ENCODE assay signal across 1 cellular context in the genomic region with DNA sequence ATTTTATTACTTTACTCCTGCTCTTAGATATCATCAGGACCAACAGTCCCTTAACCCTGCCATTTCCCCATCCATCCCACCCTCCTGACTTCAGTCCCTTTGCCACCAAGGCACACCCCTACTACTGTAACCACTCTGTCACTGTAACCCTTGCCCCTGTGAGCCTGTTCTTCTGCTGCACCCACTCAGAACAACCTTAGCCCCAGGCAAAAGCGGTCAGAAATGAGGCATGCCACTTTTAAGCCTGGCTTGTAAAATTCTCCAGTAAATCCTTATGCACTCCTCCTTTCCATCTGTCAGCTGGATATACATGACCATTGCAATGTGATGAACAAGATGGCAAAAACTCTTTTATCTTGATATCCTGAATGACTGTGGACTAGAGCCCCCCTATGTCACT.
TF ChIP-seq lines count a peak whose summit lies in the region.

No MANE protein-coding gene starts in this region.

TF ChIP-seq in HEK293, 187 proteins besides CTCF, POLR2A, EP300 and RAD21 (continued from another document):
- TF ChIP-seq, protein P1, sequence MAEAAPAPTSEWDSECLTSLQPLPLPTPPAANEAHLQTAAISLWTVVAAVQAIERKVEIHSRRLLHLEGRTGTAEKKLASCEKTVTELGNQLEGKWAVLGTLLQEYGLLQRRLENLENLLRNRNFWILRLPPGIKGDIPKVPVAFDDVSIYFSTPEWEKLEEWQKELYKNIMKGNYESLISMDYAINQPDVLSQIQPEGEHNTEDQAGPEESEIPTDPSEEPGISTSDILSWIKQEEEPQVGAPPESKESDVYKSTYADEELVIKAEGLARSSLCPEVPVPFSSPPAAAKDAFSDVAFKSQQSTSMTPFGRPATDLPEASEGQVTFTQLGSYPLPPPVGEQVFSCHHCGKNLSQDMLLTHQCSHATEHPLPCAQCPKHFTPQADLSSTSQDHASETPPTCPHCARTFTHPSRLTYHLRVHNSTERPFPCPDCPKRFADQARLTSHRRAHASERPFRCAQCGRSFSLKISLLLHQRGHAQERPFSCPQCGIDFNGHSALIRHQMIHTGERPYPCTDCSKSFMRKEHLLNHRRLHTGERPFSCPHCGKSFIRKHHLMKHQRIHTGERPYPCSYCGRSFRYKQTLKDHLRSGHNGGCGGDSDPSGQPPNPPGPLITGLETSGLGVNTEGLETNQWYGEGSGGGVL (tag by site-specific recombination; IDR thresholded peaks at IDR 0.05): no peak
- peak; percentile 29; the same call in 1 of the 2 replicates for TF ChIP-seq EGR2 (tag by site-specific recombination; IDR thresholded peaks at IDR 0.05; ENCODE audit: low read depth)
- no peak for TF ChIP-seq SALL2 (tag by site-specific recombination; IDR thresholded peaks at IDR 0.05; ENCODE audit: borderline replicate concordance)
- TF ChIP-seq, protein P2, sequence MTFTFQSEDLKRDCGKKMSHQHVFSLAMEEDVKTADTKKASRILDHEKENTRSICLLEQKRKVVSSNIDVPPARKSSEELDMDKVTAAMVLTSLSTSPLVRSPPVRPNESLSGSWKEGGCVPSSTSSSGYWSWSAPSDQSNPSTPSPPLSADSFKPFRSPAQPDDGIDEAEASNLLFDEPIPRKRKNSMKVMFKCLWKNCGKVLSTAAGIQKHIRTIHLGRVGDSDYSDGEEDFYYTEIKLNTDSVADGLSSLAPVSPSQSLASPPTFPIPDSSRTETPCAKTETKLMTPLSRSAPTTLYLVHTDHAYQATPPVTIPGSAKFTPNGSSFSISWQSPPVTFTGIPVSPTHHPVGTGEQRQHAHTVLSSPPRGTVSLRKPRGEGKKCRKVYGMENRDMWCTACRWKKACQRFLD (tag by site-specific recombination; IDR thresholded peaks at IDR 0.05): no peak
- TF ChIP-seq, protein P3, sequence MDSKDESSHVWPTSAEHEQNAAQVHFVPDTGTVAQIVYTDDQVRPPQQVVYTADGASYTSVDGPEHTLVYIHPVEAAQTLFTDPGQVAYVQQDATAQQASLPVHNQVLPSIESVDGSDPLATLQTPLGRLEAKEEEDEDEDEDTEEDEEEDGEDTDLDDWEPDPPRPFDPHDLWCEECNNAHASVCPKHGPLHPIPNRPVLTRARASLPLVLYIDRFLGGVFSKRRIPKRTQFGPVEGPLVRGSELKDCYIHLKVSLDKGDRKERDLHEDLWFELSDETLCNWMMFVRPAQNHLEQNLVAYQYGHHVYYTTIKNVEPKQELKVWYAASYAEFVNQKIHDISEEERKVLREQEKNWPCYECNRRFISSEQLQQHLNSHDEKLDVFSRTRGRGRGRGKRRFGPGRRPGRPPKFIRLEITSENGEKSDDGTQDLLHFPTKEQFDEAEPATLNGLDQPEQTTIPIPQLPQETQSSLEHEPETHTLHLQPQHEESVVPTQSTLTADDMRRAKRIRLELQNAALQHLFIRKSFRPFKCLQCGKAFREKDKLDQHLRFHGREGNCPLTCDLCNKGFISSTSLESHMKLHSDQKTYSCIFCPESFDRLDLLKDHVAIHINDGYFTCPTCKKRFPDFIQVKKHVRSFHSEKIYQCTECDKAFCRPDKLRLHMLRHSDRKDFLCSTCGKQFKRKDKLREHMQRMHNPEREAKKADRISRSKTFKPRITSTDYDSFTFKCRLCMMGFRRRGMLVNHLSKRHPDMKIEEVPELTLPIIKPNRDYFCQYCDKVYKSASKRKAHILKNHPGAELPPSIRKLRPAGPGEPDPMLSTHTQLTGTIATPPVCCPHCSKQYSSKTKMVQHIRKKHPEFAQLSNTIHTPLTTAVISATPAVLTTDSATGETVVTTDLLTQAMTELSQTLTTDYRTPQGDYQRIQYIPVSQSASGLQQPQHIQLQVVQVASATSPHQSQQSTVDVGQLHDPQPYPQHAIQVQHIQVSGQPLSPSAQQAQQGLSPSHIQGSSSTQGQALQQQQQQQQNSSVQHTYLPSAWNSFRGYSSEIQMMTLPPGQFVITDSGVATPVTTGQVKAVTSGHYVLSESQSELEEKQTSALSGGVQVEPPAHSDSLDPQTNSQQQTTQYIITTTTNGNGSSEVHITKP (tag by site-specific recombination; IDR thresholded peaks at IDR 0.05): no peak
- TF ChIP-seq, protein P4, sequence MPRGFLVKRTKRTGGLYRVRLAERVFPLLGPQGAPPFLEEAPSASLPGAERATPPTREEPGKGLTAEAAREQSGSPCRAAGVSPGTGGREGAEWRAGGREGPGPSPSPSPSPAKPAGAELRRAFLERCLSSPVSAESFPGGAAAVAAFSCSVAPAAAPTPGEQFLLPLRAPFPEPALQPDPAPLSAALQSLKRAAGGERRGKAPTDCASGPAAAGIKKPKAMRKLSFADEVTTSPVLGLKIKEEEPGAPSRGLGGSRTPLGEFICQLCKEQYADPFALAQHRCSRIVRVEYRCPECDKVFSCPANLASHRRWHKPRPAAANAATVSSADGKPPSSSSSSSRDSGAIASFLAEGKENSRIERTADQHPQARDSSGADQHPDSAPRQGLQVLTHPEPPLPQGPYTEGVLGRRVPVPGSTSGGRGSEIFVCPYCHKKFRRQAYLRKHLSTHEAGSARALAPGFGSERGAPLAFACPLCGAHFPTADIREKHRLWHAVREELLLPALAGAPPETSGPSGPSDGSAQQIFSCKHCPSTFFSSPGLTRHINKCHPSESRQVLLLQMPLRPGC (tag by site-specific recombination; IDR thresholded peaks at IDR 0.05): no peak
- no peak for TF ChIP-seq ZBTB20 (tag by site-specific recombination; IDR thresholded peaks at IDR 0.05)
- peak; percentile 22; the same call in 1 of the 2 replicates for TF ChIP-seq ZFHX2 (tag by site-specific recombination; conservative IDR thresholded peaks at IDR 0.05)
- TF ChIP-seq FEZF1 (tag by site-specific recombination; IDR thresholded peaks at IDR 0.05): peak; percentile 94
